Comparison of ENCODE assay signal across 27 cellular contexts in the genomic region with DNA sequence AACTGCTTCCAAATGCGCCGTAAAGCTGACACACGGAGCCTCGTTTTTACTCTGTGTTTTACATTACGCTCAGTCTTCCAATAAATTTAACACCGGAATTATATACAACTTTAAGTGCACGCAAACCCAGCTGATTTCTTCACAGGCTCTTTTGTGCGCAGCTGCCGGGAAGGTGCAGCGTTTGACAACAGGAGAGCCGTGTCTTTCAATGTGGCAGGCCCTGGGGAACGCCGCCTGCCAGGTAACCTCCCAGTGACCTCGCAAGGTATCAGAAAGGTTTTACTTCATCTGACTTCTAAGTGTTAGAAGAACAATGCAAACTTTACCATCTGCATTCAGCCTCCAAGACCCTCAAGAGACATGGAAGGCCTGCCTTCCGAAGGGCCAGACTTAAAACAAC. TPM values are rescaled to one million over a fixed set of nuclear protein-coding genes. Genes with fewer than 3 reads are reported as not detected.
"Had no signal": no experiment of that assay in that cellular context is flagged by ENCODE, and none has a peak within 500 bp of the region (broad histone marks: within the 10 kb centered on the region; RNA-seq: fewer than 3 reads in every experiment).

No MANE protein-coding gene starts in this region.

- H3K9me3 Mint-ChIP-seq: activated naive CD4-positive, alpha-beta T cell treated with anti-CD3 and anti-CD28 coated beads for 36 hours; activated naive CD8-positive, alpha-beta T cell treated with anti-CD3 and anti-CD28 coated beads for 36 hours; natural killer cell treated with Interleukin-12 subunit alpha and Interleukin-12 subunit beta and Interleukin-15 and Interleukin-18, amount 100 ng/mL, for 72 hours had no signal

- ATAC-seq: activated CD8-positive, alpha-beta T cell treated with anti-CD3 and anti-CD28 coated beads, Interleukin-2, amount 10 ng/mL, durations not matched to agents 7 days and 5 days; activated T-cell treated with anti-CD3 and anti-CD28 coated beads, Interleukin-2, amount 50 U/mL, for 72 hours; effector memory CD8-positive, alpha-beta T cell; gastrocnemius medialis; left colon; natural killer cell treated with Interleukin-12 subunit alpha and Interleukin-12 subunit beta and Interleukin-15 and Interleukin-18, amount 100 ng/mL, for 72 hours; right cardiac atrium; stimulated activated naive CD8-positive, alpha-beta T cell treated with anti-CD3 and anti-CD28 coated beads, Interleukin-15, Interleukin-2, amounts not matched to agents 100 U/mL and 50 U/mL, for 24 hours; T-helper 17 cell had no signal

- H3K36me3 Mint-ChIP-seq: activated naive CD8-positive, alpha-beta T cell treated with anti-CD3 and anti-CD28 coated beads for 36 hours; natural killer cell treated with Interleukin-12 subunit alpha and Interleukin-12 subunit beta and Interleukin-15 and Interleukin-18, amount 100 ng/mL, for 72 hours had no signal

- H3K4me3 Mint-ChIP-seq: activated CD4-positive, alpha-beta T cell treated with anti-CD3 and anti-CD28 coated beads, Interleukin-2, amount 10 ng/mL, durations not matched to agents 7 days and 5 days; activated CD8-positive, alpha-beta T cell treated with anti-CD3 and anti-CD28 coated beads, Interleukin-2, amount 10 ng/mL, durations not matched to agents 7 days and 5 days; activated naive CD4-positive, alpha-beta T cell treated with anti-CD3 and anti-CD28 coated beads for 36 hours; activated naive CD8-positive, alpha-beta T cell treated with anti-CD3 and anti-CD28 coated beads for 36 hours; activated T-cell treated with anti-CD3 and anti-CD28 coated beads, Interleukin-2, amount 50 U/mL, for 72 hours; effector memory CD8-positive, alpha-beta T cell; natural killer cell treated with Interleukin-12 subunit alpha and Interleukin-12 subunit beta and Interleukin-15 and Interleukin-18, amount 100 ng/mL, for 72 hours; T-helper 17 cell had no signal

- H3K4me1 Mint-ChIP-seq: activated CD4-positive, alpha-beta T cell treated with anti-CD3 and anti-CD28 coated beads, Interleukin-2, amount 10 ng/mL, durations not matched to agents 7 days and 5 days; activated naive CD8-positive, alpha-beta T cell treated with anti-CD3 and anti-CD28 coated beads for 36 hours; T-helper 17 cell had no signal

- H3K27me3 Mint-ChIP-seq: activated CD4-positive, alpha-beta T cell treated with anti-CD3 and anti-CD28 coated beads, Interleukin-2, amount 10 ng/mL, durations not matched to agents 7 days and 5 days; effector memory CD8-positive, alpha-beta T cell; natural killer cell treated with Interleukin-12 subunit alpha and Interleukin-12 subunit beta and Interleukin-15 and Interleukin-18, amount 100 ng/mL, for 72 hours; T-helper 17 cell had no signal

- H3K27ac Mint-ChIP-seq: activated CD4-positive, alpha-beta T cell treated with anti-CD3 and anti-CD28 coated beads, Interleukin-2, amount 10 ng/mL, durations not matched to agents 7 days and 5 days; activated CD8-positive, alpha-beta T cell treated with anti-CD3 and anti-CD28 coated beads, Interleukin-2, amount 10 ng/mL, durations not matched to agents 7 days and 5 days; activated naive CD4-positive, alpha-beta T cell treated with anti-CD3 and anti-CD28 coated beads for 36 hours; activated naive CD8-positive, alpha-beta T cell treated with anti-CD3 and anti-CD28 coated beads for 36 hours; activated T-cell treated with anti-CD3 and anti-CD28 coated beads, Interleukin-2, amount 50 U/mL, for 72 hours; effector memory CD8-positive, alpha-beta T cell; natural killer cell treated with Interleukin-12 subunit alpha and Interleukin-12 subunit beta and Interleukin-15 and Interleukin-18, amount 100 ng/mL, for 72 hours; T-helper 17 cell had no signal

- DNase-seq: activated CD4-positive, alpha-beta T cell treated with anti-CD3 and anti-CD28 coated beads for 1 hour; activated CD4-positive, alpha-beta T cell treated with anti-CD3 and anti-CD28 coated beads, Interleukin-2, amount 10 ng/mL, durations not matched to agents 7 days and 5 days; activated CD8-positive, alpha-beta T cell treated with anti-CD3 and anti-CD28 coated beads, Interleukin-2, amount 10 ng/mL, durations not matched to agents 7 days and 5 days; activated naive CD4-positive, alpha-beta T cell treated with anti-CD3 and anti-CD28 coated beads for 36 hours; activated naive CD8-positive, alpha-beta T cell treated with anti-CD3 and anti-CD28 coated beads for 36 hours; activated T-cell treated with anti-CD3 and anti-CD28 coated beads for 4 hours; activated T-cell treated with anti-CD3 and anti-CD28 coated beads, Interleukin-2, amount 50 U/mL, for 72 hours; adrenal gland; brain microvascular endothelial cell; effector memory CD8-positive, alpha-beta T cell; erythroblast; gastrocnemius medialis; hippocampal formation; left colon; lower lobe of right lung; mesenchymal stem cell; occipital lobe; right cardiac atrium; stimulated activated CD4-positive, alpha-beta T cell treated with anti-CD3 and anti-CD28 coated beads, Interleukin-12 subunit alpha, Interleukin-12 subunit beta, amount 100 ng/mL, for 4 hours; stimulated activated CD4-positive, alpha-beta T cell treated with anti-CD3 and anti-CD28 coated beads, Interleukin-4, amount 100 ng/mL, for 1 hour; stimulated activated naive CD8-positive, alpha-beta T cell treated with anti-CD3 and anti-CD28 coated beads, Interleukin-15, Interleukin-2, amounts not matched to agents 100 U/mL and 50 U/mL, for 24 hours; T-helper 17 cell; T1000; trophoblast cell; uterus had no signal

RNA-seq across cellular contexts. Expression of a gene that starts 35.0 kb away (rescaled TPM):
- total RNA-seq: activated CD4-positive, alpha-beta T cell treated with anti-CD3 and anti-CD28 coated beads, Interleukin-2, amount 10 ng/mL, durations not matched to agents 7 days and 5 days; activated CD8-positive, alpha-beta T cell treated with anti-CD3 and anti-CD28 coated beads, Interleukin-2, amount 10 ng/mL, durations not matched to agents 7 days and 5 days; activated naive CD4-positive, alpha-beta T cell treated with anti-CD3 and anti-CD28 coated beads for 36 hours; activated naive CD8-positive, alpha-beta T cell treated with anti-CD3 and anti-CD28 coated beads for 36 hours; activated T-cell treated with anti-CD3 and anti-CD28 coated beads, Interleukin-2, amount 50 U/mL, for 72 hours; mononuclear cell; natural killer cell treated with Interleukin-12 subunit alpha and Interleukin-12 subunit beta and Interleukin-15 and Interleukin-18, amount 100 ng/mL, for 72 hours; T-helper 17 cell had no signal
